ENCODE assay signal across 28 cellular contexts in genomic region chr2:857081-857480, GRCh38.
"Had no signal": no experiment of that assay in that cellular context is flagged by ENCODE, and none has a peak within 500 bp of the region (broad histone marks: within the 10 kb centered on the region; RNA-seq: fewer than 3 reads in every experiment).

No MANE protein-coding gene starts in this region.

- H3K36me3 ChIP-seq: breast epithelium, left lung, lower lobe of right lung, pancreas, prostate gland, sigmoid colon, stomach, thyroid gland had no signal

- H3K4me3 ChIP-seq: breast epithelium, left lung, lower lobe of right lung, mucosa of descending colon, pancreas, prostate gland, sigmoid colon, stomach, thyroid gland had no signal

- H3K27me3 Mint-ChIP-seq: activated CD4-positive, alpha-beta T cell treated with anti-CD3 and anti-CD28 coated beads for 36 hours; activated CD8-positive, alpha-beta memory T cell treated with anti-CD3 and anti-CD28 coated beads, Interleukin-2, amount 10 ng/mL, durations not matched to agents 7 days and 5 days had no signal

- H3K27me3 ChIP-seq: breast epithelium, pancreas, thyroid gland had no signal

- H3K27ac ChIP-seq: breast epithelium, epithelial cell of prostate, left lung, lower lobe of right lung, pancreas, prostate gland, sigmoid colon, stomach, thyroid gland had no signal

- H3K27ac Mint-ChIP-seq: activated B cell treated with CpG ODN at 0.5 μM for 24 hours; activated CD4-positive, alpha-beta T cell treated with anti-CD3 and anti-CD28 coated beads for 36 hours; activated CD8-positive, alpha-beta memory T cell treated with anti-CD3 and anti-CD28 coated beads, Interleukin-2, amount 10 ng/mL, durations not matched to agents 7 days and 5 days; activated T-helper 2 cell treated with anti-CD3 and anti-CD28 coated beads, Interferon-gamma antibody, Interleukin-2, Interleukin-4, amounts not matched to agents 10 μg/mL and 5 μg/mL and 100 μg/mL, durations not matched to agents 14 hours and 24 hours and 36 hours; stimulated activated naive B cell treated with anti-CD40 and anti-IgM and Interleukin-4, amounts not matched to agents 10 μg/mL and 1 μg/mL and 100 μg/mL, for 72 hours had no signal

- H3K4me1 ChIP-seq: breast epithelium, left lung, lower lobe of right lung, pancreas, prostate gland, sigmoid colon, stomach had no signal

- H3K4me3 Mint-ChIP-seq: activated B cell treated with CpG ODN at 0.5 μM for 24 hours; activated CD4-positive, alpha-beta T cell treated with anti-CD3 and anti-CD28 coated beads for 36 hours; activated CD8-positive, alpha-beta memory T cell treated with anti-CD3 and anti-CD28 coated beads, Interleukin-2, amount 10 ng/mL, durations not matched to agents 7 days and 5 days; activated CD8-positive, alpha-beta T cell treated with anti-CD3 and anti-CD28 coated beads, Interleukin-2, amount 10 ng/mL, durations not matched to agents 7 days and 5 days; natural killer cell treated with Interleukin-12 subunit alpha and Interleukin-12 subunit beta and Interleukin-15 and Interleukin-18, amount 100 ng/mL, for 72 hours; stimulated activated naive B cell treated with anti-CD40 and anti-IgM and Interleukin-4, amounts not matched to agents 10 μg/mL and 1 μg/mL and 100 μg/mL, for 72 hours had no signal

- H3K36me3 Mint-ChIP-seq: stimulated activated naive B cell treated with anti-CD40 and anti-IgM and Interleukin-4, amounts not matched to agents 10 μg/mL and 1 μg/mL and 100 μg/mL, for 72 hours had no signal

- ATAC-seq: activated CD4-positive, alpha-beta T cell treated with anti-CD3 and anti-CD28 coated beads for 36 hours; activated CD8-positive, alpha-beta memory T cell treated with anti-CD3 and anti-CD28 coated beads, Interleukin-2, amount 10 ng/mL, durations not matched to agents 7 days and 5 days; activated CD8-positive, alpha-beta T cell treated with anti-CD3 and anti-CD28 coated beads, Interleukin-2, amount 10 ng/mL, durations not matched to agents 7 days and 5 days; activated naive CD4-positive, alpha-beta T cell treated with anti-CD3 and anti-CD28 coated beads, Interleukin-2, amount 50 U/mL, for 72 hours; left lung; lower lobe of right lung; mucosa of descending colon; pancreas; stimulated activated naive B cell treated with anti-CD40 and anti-IgM and Interleukin-4, amounts not matched to agents 10 μg/mL and 1 μg/mL and 100 μg/mL, for 72 hours had no signal

- H3K9me3 Mint-ChIP-seq: activated B cell treated with CpG ODN at 0.5 μM for 24 hours had no signal

- DNase-seq: activated B cell treated with CpG ODN at 0.5 μM for 24 hours; activated CD4-positive, alpha-beta T cell treated with anti-CD3 and anti-CD28 coated beads for 36 hours; activated CD8-positive, alpha-beta memory T cell treated with anti-CD3 and anti-CD28 coated beads, Interleukin-2, amount 10 ng/mL, durations not matched to agents 7 days and 5 days; activated CD8-positive, alpha-beta T cell treated with anti-CD3 and anti-CD28 coated beads, Interleukin-2, amount 10 ng/mL, durations not matched to agents 7 days and 5 days; activated naive CD4-positive, alpha-beta T cell; activated T-cell treated with anti-CD3 and anti-CD28 coated beads, Interleukin-2, amount 50 U/mL, for 48 hours; central memory CD4-positive, alpha-beta T cell; effector CD8-positive, alpha-beta T cell; left lung; lower lobe of right lung; mesendoderm; mucosa of descending colon; retina; sigmoid colon; small intestine; stimulated activated CD4-positive, alpha-beta T cell treated with anti-CD3 and anti-CD28 coated beads, Interleukin-15, amount 100 ng/mL, for 24 hours; stimulated activated CD4-positive, alpha-beta T cell treated with anti-CD3 and anti-CD28 coated beads, Interleukin-2, amount 100 ng/mL, for 24 hours; stimulated activated naive B cell treated with anti-CD40 and anti-IgM and Interleukin-4, amounts not matched to agents 10 μg/mL and 1 μg/mL and 100 μg/mL, for 72 hours; stomach; T-helper 2 cell; thyroid gland had no signal

- H3K9me3 ChIP-seq: breast epithelium, left lung, lower lobe of right lung, mucosa of descending colon, pancreas, prostate gland, sigmoid colon, stomach, thyroid gland had no signal
